In genomic region chr2:104853401-104853925, GRCh38 we compare ENCODE assay signal across 9 cellular contexts. TPM values are rescaled to one million over a fixed set of nuclear protein-coding genes. Genes with fewer than 3 reads are reported as not detected.
DNase-seq lines count a peak whose midpoint lies in the region; ATAC-seq, FAIRE-seq and TF ChIP-seq lines count a peak whose summit lies in the region.
"Had no signal": no experiment of that assay in that cellular context is flagged by ENCODE, and none has a peak within 500 bp of the region (broad histone marks: within the 10 kb centered on the region; RNA-seq: fewer than 3 reads in every experiment).

No MANE protein-coding gene starts in this region.

- peaks cover 14% of the 10 kb centered on the region for H4K20me1 ChIP-seq in astrocyte (ENCODE audit: insufficient read depth, low read length)

- H3K9me3 ChIP-seq in right atrium auricular region = no peaks in the 10 kb centered on the region
- no peaks in the 10 kb centered on the region for H3K9me3 ChIP-seq in astrocyte (ENCODE audit: insufficient read depth, low read depth, low read length)
- H3K9me3 ChIP-seq in muscle layer of duodenum (ENCODE audit: control insufficient read depth in 1 of 2, low read length in 2 of 2) = peaks cover 0 to 1% of the 10 kb centered on the region in 2 donors
- H3K9me3 ChIP-seq in aorta (ENCODE audit: control insufficient read depth, low read length) = no peaks in the 10 kb centered on the region

- H3K27ac Mint-ChIP-seq in astrocyte (ENCODE audit: unreplicated experiment) = peak overlapping the region; percentile 58

- peaks cover 19% of the 10 kb centered on the region for H3K9me3 Mint-ChIP-seq in astrocyte (ENCODE audit: unreplicated experiment)

- peak overlapping the region; percentile 80 for H3K4me3 Mint-ChIP-seq in astrocyte (ENCODE audit: unreplicated experiment)

- H3K4me1 Mint-ChIP-seq in astrocyte (ENCODE audit: low read depth, unreplicated experiment) = peaks cover 4% of the 10 kb centered on the region

- peaks cover 3% of the 10 kb centered on the region for H3K36me3 Mint-ChIP-seq in astrocyte (ENCODE audit: low read depth, unreplicated experiment)

- H2AFZ ChIP-seq in astrocyte (ENCODE audit: low read depth, low read length) = peak overlapping the region; percentile 49

- peaks cover 46% of the 10 kb centered on the region for H3K79me2 ChIP-seq in astrocyte (ENCODE audit: insufficient read depth, low read length)

- H3K4me1 ChIP-seq in right atrium auricular region = peaks cover 0 to 49% of the 10 kb centered on the region in 2 donors
- peaks cover 8% of the 10 kb centered on the region for H3K4me1 ChIP-seq in astrocyte (ENCODE audit: insufficient read depth, low read length)
- H3K4me1 ChIP-seq in muscle layer of duodenum (ENCODE audit: control insufficient read depth in 1 of 2, insufficient read depth in 2 of 2, low read length in 2 of 2) = peaks cover 0 to 43% of the 10 kb centered on the region in 2 donors
- H3K4me1 ChIP-seq in aorta (ENCODE audit: control insufficient read depth in 1 of 2, insufficient read depth in 2 of 2, low read length in 2 of 2) = no peaks in the 10 kb centered on the region

- peak overlapping the region; percentile 89 for H3K9ac ChIP-seq in astrocyte (ENCODE audit: low read length)

- no peak overlapping the region for H3K27ac ChIP-seq in right atrium auricular region
- peak overlapping the region; percentile 83 for H3K27ac ChIP-seq in astrocyte (ENCODE audit: low read depth, low read length)
- H3K27ac ChIP-seq in muscle layer of duodenum (ENCODE audit: low read length) = no peak overlapping the region
- H3K27ac ChIP-seq in aorta (ENCODE audit: low read depth in 1 of 2, low read length in 2 of 2) = peak overlapping the region in 1 of 2 donors; percentile 1

- H3K36me3 ChIP-seq in right atrium auricular region = no peaks in the 10 kb centered on the region
- no peaks in the 10 kb centered on the region for H3K36me3 ChIP-seq in astrocyte (ENCODE audit: insufficient read depth, low read length)
- no peaks in the 10 kb centered on the region for H3K36me3 ChIP-seq in muscle layer of duodenum (ENCODE audit: control insufficient read depth in 1 of 2, insufficient read depth in 2 of 2, low read length in 2 of 2)
- no peaks in the 10 kb centered on the region for H3K36me3 ChIP-seq in aorta (ENCODE audit: control insufficient read depth in 1 of 2, insufficient read depth in 2 of 2, low read length in 1 of 2)

- FAIRE-seq in astrocyte (lab: Jason Lieb, UNC) = no peak

- peaks cover 71% of the 10 kb centered on the region for H3K27me3 Mint-ChIP-seq in astrocyte (ENCODE audit: low read depth, unreplicated experiment)

- peaks cover 62 to 65% of the 10 kb centered on the region in 2 donors for H3K27me3 ChIP-seq in right atrium auricular region
- H3K27me3 ChIP-seq in astrocyte (ENCODE audit: insufficient read depth, low read length) = peaks cover 25% of the 10 kb centered on the region
- H3K27me3 ChIP-seq in muscle layer of duodenum (ENCODE audit: low read depth, low read length) = peaks cover 66% of the 10 kb centered on the region
- no peaks in the 10 kb centered on the region for H3K27me3 ChIP-seq in aorta (ENCODE audit: control insufficient read depth in 1 of 2, insufficient read depth in 2 of 2, low read length in 1 of 2)

- H3K4me2 ChIP-seq in astrocyte (ENCODE audit: low read length) = peak overlapping the region; percentile 98

- ATAC-seq in Right ventricle myocardium inferior (no peak), aorta (ENCODE audit: low FRiP score) (peak; percentile 15), left colon (no peak)

- intact Hi-C loops in Right ventricle myocardium inferior (cut with DNase I) = no loop called here
- intact Hi-C loops in aorta (cut with DNase I) = no loop called here
- intact Hi-C loops in left colon (cut with DNase I, micrococcal nuclease) = no loop called here

- H3K4me3 ChIP-seq in right atrium auricular region (peak overlapping the region; percentile 0 to 43), astrocyte (ENCODE audit: insufficient read depth, low read depth, low read length) (peak overlapping the region; percentile 77), muscle layer of duodenum (ENCODE audit: low read depth in 1 of 2, low read length in 2 of 2) (peak overlapping the region; percentile 37 to 59), aorta (ENCODE audit: low read length in 2 of 2) (peak overlapping the region; percentile 45 to 88)

- TF ChIP-seq CTCF in right atrium auricular region (IDR thresholded peaks at IDR 0.05) (no peak), astrocyte (IDR thresholded peaks at IDR 0.05; ENCODE audit: insufficient read depth, low read depth, low read length) (no peak)

- DNase-seq in right atrium auricular region (ENCODE audit: low spot score) (no peak), Right ventricle myocardium inferior (ENCODE audit: missing footprints) (no peak), astrocyte (ENCODE audit: low read depth) (no peak), aorta (no peak), left colon (no peak), cortex of kidney (lab: John Stamatoyannopoulos, UW) (no peak)
- no peak for DNase-seq in effector CD8-positive, alpha-beta T cell (lab: John Stamatoyannopoulos, UW)

- 1% methylated on average over 31 to 37 of the region's 37 CpGs for WGBS in aorta, 2 donors

RNA-seq across cellular contexts. Expression of gene POU3F3, which starts 0.5 kb away (rescaled TPM):
- under 1 TPM in 1 of 2 donors, not detected in 1; 0.79 TPM for total RNA-seq in right atrium auricular region
- not detected for total RNA-seq in Right ventricle myocardium inferior
- 0.09 TPM in 1 of 2 replicates, not detected in the other for total RNA-seq in astrocyte
- under 1 TPM in 1 of 2 donors, not detected in 1; 0.15 TPM for total RNA-seq in aorta
- under 1 TPM; 0.25 to 0.74 TPM for polyA plus RNA-seq in aorta
- total RNA-seq in left colon = under 1 TPM; 0.15 to 0.34 TPM
- total RNA-seq: mononuclear cell had no signal

Comparison
In these comparisons a context has a peak if more than half of its experiments do, and no peak if none do; other contexts are left out.
1. H3K4me3 ChIP-seq: peak in every context shown above with its lines; median percentile 77 in astrocyte; 66 in aorta; 48 in muscle layer of duodenum; 22 in right atrium auricular region.